In genomic region chr11:69301491-69302401, GRCh38 we compare ENCODE assay signal across 1 cellular context.
TF ChIP-seq lines count a peak whose summit lies in the region.

No MANE protein-coding gene starts in this region.

TF ChIP-seq in A549, 52 proteins besides CTCF, POLR2A, EP300 and RAD21 (continued from another document):
- TF ChIP-seq USF2 (IDR thresholded peaks at IDR 0.05) (no peak), KDM1A (IDR thresholded peaks at IDR 0.05; ENCODE audit: low read depth) (no peak), GATA3 (IDR thresholded peaks at IDR 0.05; ENCODE audit: borderline replicate concordance) (peak; percentile 96), PHF8 (IDR thresholded peaks at IDR 0.05; ENCODE audit: borderline replicate concordance, low read depth) (no peak), MYC (IDR thresholded peaks at IDR 0.05; ENCODE audit: borderline replicate concordance, low read length) (0 out of 2 replicates have a peak, but pooled peaks have one; percentile 47), PBX3 (IDR thresholded peaks at IDR 0.05) (peak; percentile 83), CEBPB (IDR thresholded peaks at IDR 0.05) (peak in 1 of 2 experiments; percentile 70; a peak in 1 of 4 replicates), ATOH8 (CRISPR knock-in tag; IDR thresholded peaks at IDR 0.05; ENCODE audit: low read depth) (peak; percentile 86; the same call in 1 of the 2 replicates), HOXB5 (CRISPR knock-in tag; IDR thresholded peaks at IDR 0.05) (peak; percentile 64; the same call in 1 of the 2 replicates), HMGXB4 (CRISPR knock-in tag; IDR thresholded peaks at IDR 0.05; ENCODE audit: borderline replicate concordance) (peak; percentile 35; the same call in 1 of the 2 replicates), HES2 (IDR thresholded peaks at IDR 0.05) (no peak; the same call in 1 of the 2 replicates), JUN (IDR thresholded peaks at IDR 0.05) (peak; percentile 97), CHD2 (IDR thresholded peaks at IDR 0.05; ENCODE audit: low read length, partially characterized antibody) (no peak), ELK1 (IDR thresholded peaks at IDR 0.05; ENCODE audit: low read depth, low read length) (no peak), SMC3 (IDR thresholded peaks at IDR 0.05) (peak; percentile 41), ESRRA (IDR thresholded peaks at IDR 0.05; ENCODE audit: borderline replicate concordance, low read length) (peak; percentile 67; the same call in 1 of the 2 replicates), REST (IDR thresholded peaks at IDR 0.05) (no peak)
